ENCODE assay signal across 19 cellular contexts in the genomic region with DNA sequence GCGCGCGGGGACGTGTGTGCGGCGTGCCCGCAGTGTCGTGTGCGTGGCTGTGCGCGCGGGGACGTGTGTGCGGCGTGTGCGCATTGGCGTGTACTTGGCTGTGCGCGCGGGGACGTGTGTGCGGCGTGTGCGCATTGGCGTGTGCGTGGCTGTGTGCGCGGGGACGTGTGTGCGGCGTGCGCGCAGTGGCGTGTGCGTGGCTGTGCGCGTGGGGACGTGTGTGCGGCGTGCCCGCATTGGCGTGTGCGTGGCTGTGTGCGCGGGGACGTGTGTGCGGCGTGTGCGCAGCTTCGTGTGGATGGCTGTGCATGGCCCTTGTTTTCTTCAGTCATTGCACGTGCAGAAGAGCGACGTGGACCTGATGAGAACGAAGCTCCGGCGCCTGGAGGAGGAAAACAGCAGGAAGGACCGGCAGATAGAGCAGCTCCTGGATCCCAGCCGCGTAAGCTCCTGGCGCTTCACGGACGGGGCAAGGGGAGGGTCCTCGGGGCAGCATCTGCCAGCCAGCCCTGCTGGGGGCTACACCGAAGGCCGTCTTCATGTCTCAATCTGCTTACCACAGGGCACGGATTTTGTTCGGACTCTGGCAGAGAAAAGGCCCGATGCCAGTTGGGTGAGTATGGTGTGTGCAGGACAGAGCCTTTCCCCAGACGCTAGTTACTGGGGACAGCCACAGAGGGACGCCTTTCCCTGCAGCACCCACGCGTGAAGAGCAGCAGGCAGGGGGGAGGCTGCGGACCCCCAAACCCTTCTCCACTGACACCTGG. TPM values are rescaled to one million over a fixed set of nuclear protein-coding genes. Genes with fewer than 3 reads are reported as not detected.
DNase-seq lines count a peak whose midpoint lies in the region; ATAC-seq and TF ChIP-seq lines count a peak whose summit lies in the region.
"Had no signal": no experiment of that assay in that cellular context is flagged by ENCODE, and none has a peak within 500 bp of the region (broad histone marks: within the 10 kb centered on the region; RNA-seq: fewer than 3 reads in every experiment).

No MANE protein-coding gene starts in this region.

- no peak overlapping the region for H3K4me3 Mint-ChIP-seq in activated naive CD4-positive, alpha-beta T cell treated with anti-CD3 and anti-CD28 coated beads, Interleukin-2, amount 10 ng/mL, durations not matched to agents 7 days and 5 days
- H3K4me3 Mint-ChIP-seq: CD4-positive, alpha-beta T cell; HFFc6 had no signal

- H2BK12ac ChIP-seq in trophoblast cell (ENCODE audit: low read length), result no peak overlapping the region

- H3K27ac Mint-ChIP-seq in activated naive CD4-positive, alpha-beta T cell treated with anti-CD3 and anti-CD28 coated beads, Interleukin-2, amount 10 ng/mL, durations not matched to agents 7 days and 5 days, result no peak overlapping the region
- H3K27ac Mint-ChIP-seq: CD4-positive, alpha-beta T cell; HFFc6 had no signal

- no peak overlapping the region for H2AK5ac ChIP-seq in trophoblast cell (ENCODE audit: low read length)

- ATAC-seq in lower lobe of right lung, result no peak
- no peak for ATAC-seq in heart left ventricle
- ATAC-seq: HCT116, K562 had no signal

- H2AFZ ChIP-seq in trophoblast cell (ENCODE audit: insufficient read depth, low read length, poor library complexity), result no peak overlapping the region

- no peak for TF ChIP-seq POLR2A in heart left ventricle (IDR thresholded peaks at IDR 0.05)

- no peak overlapping the region for H3K4me2 ChIP-seq in trophoblast cell (ENCODE audit: low read length)

- no peak overlapping the region for H4K12ac ChIP-seq in trophoblast cell (ENCODE audit: low read depth, low read length)

- H3K4ac ChIP-seq in trophoblast cell (ENCODE audit: low read depth, low read length), result no peak overlapping the region

- H3K4me3 ChIP-seq in H7 (ENCODE audit: insufficient read depth, low read depth, low read length) (no peak overlapping the region), lower lobe of right lung (no peak overlapping the region), trophoblast cell (ENCODE audit: low read depth, low read length) (peak overlapping the region; percentile 30), heart left ventricle (no peak overlapping the region)
- H3K4me3 ChIP-seq: K562 had no signal

- no peak overlapping the region for H2BK5ac ChIP-seq in trophoblast cell (ENCODE audit: low read depth, low read length, poor library complexity)

- intact Hi-C loops in lower lobe of right lung (cut with DNase I), result no loop called here
- intact Hi-C loops in heart left ventricle (cut with DNase I), result loop anchor here in 2 of 10 donors (10.0 kb wide), 1 partner anchor 87 kb away; no protein-coding TSS in a partner anchor

- H3K4me1 Mint-ChIP-seq in activated naive CD4-positive, alpha-beta T cell treated with anti-CD3 and anti-CD28 coated beads, Interleukin-2, amount 10 ng/mL, durations not matched to agents 7 days and 5 days, result peaks cover 17% of the 10 kb centered on the region

- H3K9me3 ChIP-seq in lower lobe of right lung, result no peaks in the 10 kb centered on the region
- peaks cover 6% of the 10 kb centered on the region for H3K9me3 ChIP-seq in trophoblast cell (ENCODE audit: insufficient read depth, low read depth, low read length)
- H3K9me3 ChIP-seq in heart left ventricle, result no peaks in the 10 kb centered on the region
- H3K9me3 ChIP-seq: BE2C, Caco-2 had no signal

- peak; percentile 28 for DNase-seq in D341Med (ENCODE audit: low spot score)
- peak; percentile 46 for DNase-seq in H7
- DNase-seq in lower lobe of right lung, result peak; percentile 21
- no peak for DNase-seq in trophoblast cell
- DNase-seq in AG08396 (ENCODE audit: low spot score), result no peak
- DNase-seq in activated naive CD4-positive, alpha-beta T cell treated with anti-CD3 and anti-CD28 coated beads, Interleukin-2, amount 10 ng/mL, durations not matched to agents 7 days and 5 days, result no peak
- DNase-seq in heart left ventricle, result no peak
- DNase-seq: BE2C; Caco-2; CD4-positive, alpha-beta T cell; DMS153; DMS79; GDM1; HFFc6; IMR-90 had no signal

- H3K9me3 Mint-ChIP-seq in activated naive CD4-positive, alpha-beta T cell treated with anti-CD3 and anti-CD28 coated beads, Interleukin-2, amount 10 ng/mL, durations not matched to agents 7 days and 5 days, result no peaks in the 10 kb centered on the region
- H3K9me3 Mint-ChIP-seq: CD4-positive, alpha-beta T cell; HFFc6 had no signal

- CTCF ChIA-PET in activated naive CD4-positive, alpha-beta T cell treated with anti-CD3 and anti-CD28 coated beads, Interleukin-2, amount 10 ng/mL, durations not matched to agents 7 days and 5 days (lab: Charles Lee), result no interaction called here

- H3K79me2 ChIP-seq in trophoblast cell (ENCODE audit: control insufficient read depth, insufficient read depth, low read length, poor library complexity), result no peaks in the 10 kb centered on the region

- no peak overlapping the region for H4K8ac ChIP-seq in trophoblast cell (ENCODE audit: low read depth, low read length)

- no peaks in the 10 kb centered on the region for H3K27me3 ChIP-seq in H7 (ENCODE audit: control insufficient read depth, insufficient read depth, low read length)
- H3K27me3 ChIP-seq in lower lobe of right lung (ENCODE audit: low read depth), result no peaks in the 10 kb centered on the region
- no peaks in the 10 kb centered on the region for H3K27me3 ChIP-seq in trophoblast cell (ENCODE audit: insufficient read depth, low read length)
- no peaks in the 10 kb centered on the region for H3K27me3 ChIP-seq in heart left ventricle
- H3K27me3 ChIP-seq: BE2C had no signal

- TF ChIP-seq CTCF in lower lobe of right lung (IDR thresholded peaks at IDR 0.05) (no peak), heart left ventricle (IDR thresholded peaks at IDR 0.05) (no peak)

- H3K36me3 Mint-ChIP-seq in activated naive CD4-positive, alpha-beta T cell treated with anti-CD3 and anti-CD28 coated beads, Interleukin-2, amount 10 ng/mL, durations not matched to agents 7 days and 5 days, result peaks cover 12% of the 10 kb centered on the region

- H3K9ac ChIP-seq in trophoblast cell (ENCODE audit: low read length), result no peak overlapping the region

- no peak overlapping the region for H3K18ac ChIP-seq in trophoblast cell (ENCODE audit: low read length)

- H4K91ac ChIP-seq in trophoblast cell (ENCODE audit: low read depth, low read length), result no peak overlapping the region

- H3K79me1 ChIP-seq in trophoblast cell (ENCODE audit: low read length), result no peaks in the 10 kb centered on the region

- H3K36me3 ChIP-seq in H7 (replicated peaks; ENCODE audit: control insufficient read depth, insufficient read depth, low read length) (no peaks in the 10 kb centered on the region), lower lobe of right lung (peaks cover 41% of the 10 kb centered on the region), trophoblast cell (ENCODE audit: control insufficient read depth in 1 of 2, insufficient read depth in 2 of 2, low read length in 2 of 2) (peaks cover 15 to 30% of the 10 kb centered on the region in 2 experiments), heart left ventricle (peaks cover 0 to 52% (median 25%) of the 10 kb centered on the region in 9 donors)
- H3K36me3 ChIP-seq: BE2C had no signal

- H3K27ac ChIP-seq in lower lobe of right lung (no peak overlapping the region), trophoblast cell (ENCODE audit: low read depth, low read length) (no peak overlapping the region), heart left ventricle (no peak overlapping the region)
- H3K27ac ChIP-seq: C4-2B, HL-60 had no signal

- WGBS in trophoblast cell (ENCODE audit: extremely low coverage, insufficient coverage, insufficient read length), result no CpG with 5 or more reads among the region's 73 CpGs
- 94 to 97% (median 95%) methylated on average over 60 to 73 of the region's 73 CpGs for WGBS in heart left ventricle, 4 donors

- H3K23ac ChIP-seq in trophoblast cell (ENCODE audit: low read length), result no peak overlapping the region

- no peak overlapping the region for H2BK120ac ChIP-seq in trophoblast cell (ENCODE audit: insufficient read depth, low read length, poor library complexity)

- no peak overlapping the region for H3K14ac ChIP-seq in trophoblast cell (ENCODE audit: low read length)

- H3K4me1 ChIP-seq in lower lobe of right lung, result no peaks in the 10 kb centered on the region
- no peaks in the 10 kb centered on the region for H3K4me1 ChIP-seq in trophoblast cell (ENCODE audit: control insufficient read depth in 1 of 2, insufficient read depth in 2 of 2, low read length in 2 of 2)
- no peaks in the 10 kb centered on the region for H3K4me1 ChIP-seq in heart left ventricle
- H3K4me1 ChIP-seq: BE2C, Caco-2 had no signal

- no peaks in the 10 kb centered on the region for H3K27me3 Mint-ChIP-seq in activated naive CD4-positive, alpha-beta T cell treated with anti-CD3 and anti-CD28 coated beads, Interleukin-2, amount 10 ng/mL, durations not matched to agents 7 days and 5 days
- H3K27me3 Mint-ChIP-seq: CD4-positive, alpha-beta T cell had no signal

RNA-seq across cellular contexts. Expression of gene IQCE, which starts 19.3 kb away (rescaled TPM):
- 2.1 and 4.0 TPM in 2 replicates for total RNA-seq in H7 (2014; rRNA removed; shearing (Covaris generic))
- 32.0 TPM for total RNA-seq in lower lobe of right lung
- polyA plus RNA-seq in trophoblast cell (2013), result 6.3 and 6.5 TPM in 2 replicates
- 10 to 100 TPM in 5 of 9 donors, 1 to 10 TPM in 4; 8.0 to 14.1 (median 10.3) TPM for total RNA-seq in heart left ventricle
- 10 to 100 TPM in 1 of 2 donors, 1 to 10 TPM in 1; 5.0 to 10.8 TPM for polyA plus RNA-seq in heart left ventricle

RNA-seq across cellular contexts. Expression of gene BRAT1, which starts 22.8 kb away (rescaled TPM):
- total RNA-seq in H7 (2014; rRNA removed; shearing (Covaris generic)), result 83.5 and 86.4 TPM in 2 replicates
- 24.4 TPM for total RNA-seq in lower lobe of right lung
- 15.5 and 16.6 TPM in 2 replicates for polyA plus RNA-seq in trophoblast cell (2013)
- 10 to 100 TPM; 10.9 to 27.8 (median 14.9) TPM for total RNA-seq in heart left ventricle
- polyA plus RNA-seq in heart left ventricle, result 10 to 100 TPM; 13.8 to 17.8 TPM

RNA-seq across cellular contexts. Expression of gene TTYH3, which starts 53.7 kb away (rescaled TPM):
- 50.2 and 53.5 TPM in 2 replicates for total RNA-seq in H7 (2014; rRNA removed; shearing (Covaris generic))
- 51.7 TPM for total RNA-seq in lower lobe of right lung
- polyA plus RNA-seq in trophoblast cell (2013), result 117 and 118 TPM in 2 replicates
- total RNA-seq in heart left ventricle, result 100 to 1,000 TPM in 1 of 9 donors, 10 to 100 TPM in 7, 1 to 10 TPM in 1; 8.5 to 104 (median 12.8) TPM
- 10 to 100 TPM in 1 of 2 donors, 1 to 10 TPM in 1; 5.7 to 14.8 TPM for polyA plus RNA-seq in heart left ventricle

RNA-seq across cellular contexts. Expression of gene LFNG, which starts 58.5 kb away (rescaled TPM):
- total RNA-seq in H7 (2014; rRNA removed; shearing (Covaris generic)), result 12.8 and 20.0 TPM in 2 replicates
- total RNA-seq in lower lobe of right lung, result 42.6 TPM
- 4.9 and 5.3 TPM in 2 replicates for polyA plus RNA-seq in trophoblast cell (2013)
- total RNA-seq in heart left ventricle, result 10 to 100 TPM in 3 of 9 donors, 1 to 10 TPM in 6; 3.1 to 22.8 (median 7.7) TPM
- 1 to 10 TPM; 5.4 to 5.7 TPM for polyA plus RNA-seq in heart left ventricle

Comparison
In these comparisons a context has a peak if more than half of its experiments do, and no peak if none do; other contexts are left out.
1. DNase-seq: peak in D341Med (single experiment), H7 (single experiment) and lower lobe of right lung (single experiment); none in trophoblast cell (0 of 2), AG08396 (single experiment), activated naive CD4-positive, alpha-beta T cell treated with anti-CD3 and anti-CD28 coated beads, Interleukin-2, amount 10 ng/mL, durations not matched to agents 7 days and 5 days (single experiment) and heart left ventricle (0 of 5).